ENCODE assay signal across 2 cellular contexts in the genomic region with DNA sequence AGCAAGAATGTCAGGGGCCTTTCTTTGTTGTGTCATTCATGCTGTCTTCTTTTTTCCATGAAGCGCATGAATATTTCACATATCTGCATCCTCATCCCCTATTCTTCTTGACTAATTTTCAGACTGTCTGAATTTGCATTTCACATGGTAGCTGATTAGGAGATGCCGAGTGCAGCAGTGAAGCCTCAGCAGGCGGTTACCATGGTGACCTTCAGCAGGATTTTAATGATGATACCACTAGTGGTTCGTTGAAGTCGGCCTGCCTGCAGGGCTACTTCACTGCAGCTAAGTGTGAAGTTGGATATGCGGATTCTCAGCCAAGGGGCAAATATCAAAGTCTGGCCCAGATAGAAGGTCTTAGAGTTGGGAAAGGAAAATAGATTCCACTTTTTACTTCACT.
TF ChIP-seq lines count a peak whose summit lies in the region.

No MANE protein-coding gene starts in this region.

TF ChIP-seq in SK-N-SH, 30 proteins besides CTCF, POLR2A, EP300 and RAD21:
- TF ChIP-seq FOXM1 (IDR thresholded peaks at IDR 0.05; ENCODE audit: low read depth) (no peak), TEAD4 (IDR thresholded peaks at IDR 0.05; ENCODE audit: borderline replicate concordance, insufficient read depth) (no peak), ELF1 (IDR thresholded peaks at IDR 0.05) (no peak), NFIC (IDR thresholded peaks at IDR 0.05; ENCODE audit: borderline replicate concordance) (no peak), REST (IDR thresholded peaks at IDR 0.05; ENCODE audit: low read depth, low read length) (no peak), NRF1 (IDR thresholded peaks at IDR 0.05; ENCODE audit: low read depth, low read length) (no peak), MXI1 (IDR thresholded peaks at IDR 0.05; ENCODE audit: low read depth, low read length) (no peak), GABPA (IDR thresholded peaks at IDR 0.05; ENCODE audit: low read depth) (no peak), CHD2 (IDR thresholded peaks at IDR 0.05; ENCODE audit: low read length, partially characterized antibody) (no peak), PBX3 (IDR thresholded peaks at IDR 0.05) (no peak), EZH2phosphoT487 (IDR thresholded peaks at IDR 0.05; ENCODE audit: borderline replicate concordance, low read depth) (no peak), RFX5 (IDR thresholded peaks at IDR 0.05; ENCODE audit: low read length) (no peak), FOXJ3 (CRISPR knock-in tag; IDR thresholded peaks at IDR 0.05) (no peak), POLR2AphosphoS5 (IDR thresholded peaks at IDR 0.05; ENCODE audit: low read depth, low read length) (no peak), TAF1 (IDR thresholded peaks at IDR 0.05; ENCODE audit: borderline replicate concordance, low read depth, low read length) (no peak), SIN3A (IDR thresholded peaks at IDR 0.05; ENCODE audit: borderline replicate concordance, low read depth, low read length) (no peak), TCF12 (IDR thresholded peaks at IDR 0.05) (no peak)
- TF ChIP-seq, protein P1, sequence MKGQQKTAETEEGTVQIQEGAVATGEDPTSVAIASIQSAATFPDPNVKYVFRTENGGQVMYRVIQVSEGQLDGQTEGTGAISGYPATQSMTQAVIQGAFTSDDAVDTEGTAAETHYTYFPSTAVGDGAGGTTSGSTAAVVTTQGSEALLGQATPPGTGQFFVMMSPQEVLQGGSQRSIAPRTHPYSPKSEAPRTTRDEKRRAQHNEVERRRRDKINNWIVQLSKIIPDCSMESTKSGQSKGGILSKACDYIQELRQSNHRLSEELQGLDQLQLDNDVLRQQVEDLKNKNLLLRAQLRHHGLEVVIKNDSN (IDR thresholded peaks at IDR 0.05; ENCODE audit: borderline replicate concordance, low read depth), result no peak
- TF ChIP-seq, protein P2, sequence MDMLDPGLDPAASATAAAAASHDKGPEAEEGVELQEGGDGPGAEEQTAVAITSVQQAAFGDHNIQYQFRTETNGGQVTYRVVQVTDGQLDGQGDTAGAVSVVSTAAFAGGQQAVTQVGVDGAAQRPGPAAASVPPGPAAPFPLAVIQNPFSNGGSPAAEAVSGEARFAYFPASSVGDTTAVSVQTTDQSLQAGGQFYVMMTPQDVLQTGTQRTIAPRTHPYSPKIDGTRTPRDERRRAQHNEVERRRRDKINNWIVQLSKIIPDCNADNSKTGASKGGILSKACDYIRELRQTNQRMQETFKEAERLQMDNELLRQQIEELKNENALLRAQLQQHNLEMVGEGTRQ (IDR thresholded peaks at IDR 0.05; ENCODE audit: borderline replicate concordance, low read depth, low read length), result no peak
- TF ChIP-seq, protein P3, sequence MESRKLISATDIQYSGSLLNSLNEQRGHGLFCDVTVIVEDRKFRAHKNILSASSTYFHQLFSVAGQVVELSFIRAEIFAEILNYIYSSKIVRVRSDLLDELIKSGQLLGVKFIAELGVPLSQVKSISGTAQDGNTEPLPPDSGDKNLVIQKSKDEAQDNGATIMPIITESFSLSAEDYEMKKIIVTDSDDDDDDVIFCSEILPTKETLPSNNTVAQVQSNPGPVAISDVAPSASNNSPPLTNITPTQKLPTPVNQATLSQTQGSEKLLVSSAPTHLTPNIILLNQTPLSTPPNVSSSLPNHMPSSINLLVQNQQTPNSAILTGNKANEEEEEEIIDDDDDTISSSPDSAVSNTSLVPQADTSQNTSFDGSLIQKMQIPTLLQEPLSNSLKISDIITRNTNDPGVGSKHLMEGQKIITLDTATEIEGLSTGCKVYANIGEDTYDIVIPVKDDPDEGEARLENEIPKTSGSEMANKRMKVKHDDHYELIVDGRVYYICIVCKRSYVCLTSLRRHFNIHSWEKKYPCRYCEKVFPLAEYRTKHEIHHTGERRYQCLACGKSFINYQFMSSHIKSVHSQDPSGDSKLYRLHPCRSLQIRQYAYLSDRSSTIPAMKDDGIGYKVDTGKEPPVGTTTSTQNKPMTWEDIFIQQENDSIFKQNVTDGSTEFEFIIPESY (IDR thresholded peaks at IDR 0.05; ENCODE audit: borderline replicate concordance, low read depth), result no peak

TF ChIP-seq in SK-N-SH treated with all-trans-retinoic acid at 6 μM for 48 hours, 23 proteins besides CTCF, POLR2A, EP300 and RAD21:
- TF ChIP-seq ZNF70 (CRISPR knock-in tag; IDR thresholded peaks at IDR 0.05), result no peak
- TF ChIP-seq ZNF565 (CRISPR knock-in tag; conservative IDR thresholded peaks at IDR 0.05; ENCODE audit: low read depth), result no peak
- no peak for TF ChIP-seq CREB5 (CRISPR knock-in tag; IDR thresholded peaks at IDR 0.05; ENCODE audit: low read depth)
- TF ChIP-seq SNAI2 (CRISPR knock-in tag; IDR thresholded peaks at IDR 0.05), result no peak
- TF ChIP-seq ARNTL (CRISPR knock-in tag; IDR thresholded peaks at IDR 0.05; ENCODE audit: borderline replicate concordance, low read depth), result no peak
- no peak for TF ChIP-seq GLIS3 (CRISPR knock-in tag; IDR thresholded peaks at IDR 0.05)
- no peak for TF ChIP-seq CSDC2 (CRISPR knock-in tag; IDR thresholded peaks at IDR 0.05)
- TF ChIP-seq PPARA (CRISPR knock-in tag; IDR thresholded peaks at IDR 0.05; ENCODE audit: borderline replicate concordance), result no peak
- TF ChIP-seq, protein P4, sequence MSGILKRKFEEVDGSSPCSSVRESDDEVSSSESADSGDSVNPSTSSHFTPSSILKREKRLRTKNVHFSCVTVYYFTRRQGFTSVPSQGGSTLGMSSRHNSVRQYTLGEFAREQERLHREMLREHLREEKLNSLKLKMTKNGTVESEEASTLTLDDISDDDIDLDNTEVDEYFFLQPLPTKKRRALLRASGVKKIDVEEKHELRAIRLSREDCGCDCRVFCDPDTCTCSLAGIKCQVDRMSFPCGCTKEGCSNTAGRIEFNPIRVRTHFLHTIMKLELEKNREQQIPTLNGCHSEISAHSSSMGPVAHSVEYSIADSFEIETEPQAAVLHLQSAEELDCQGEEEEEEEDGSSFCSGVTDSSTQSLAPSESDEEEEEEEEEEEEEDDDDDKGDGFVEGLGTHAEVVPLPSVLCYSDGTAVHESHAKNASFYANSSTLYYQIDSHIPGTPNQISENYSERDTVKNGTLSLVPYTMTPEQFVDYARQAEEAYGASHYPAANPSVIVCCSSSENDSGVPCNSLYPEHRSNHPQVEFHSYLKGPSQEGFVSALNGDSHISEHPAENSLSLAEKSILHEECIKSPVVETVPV (CRISPR knock-in tag; IDR thresholded peaks at IDR 0.05), result no peak
- no peak for TF ChIP-seq ZFP3 (CRISPR knock-in tag; IDR thresholded peaks at IDR 0.05)
- TF ChIP-seq ZNF8 (CRISPR knock-in tag; IDR thresholded peaks at IDR 0.05), result no peak
- TF ChIP-seq, protein P5, sequence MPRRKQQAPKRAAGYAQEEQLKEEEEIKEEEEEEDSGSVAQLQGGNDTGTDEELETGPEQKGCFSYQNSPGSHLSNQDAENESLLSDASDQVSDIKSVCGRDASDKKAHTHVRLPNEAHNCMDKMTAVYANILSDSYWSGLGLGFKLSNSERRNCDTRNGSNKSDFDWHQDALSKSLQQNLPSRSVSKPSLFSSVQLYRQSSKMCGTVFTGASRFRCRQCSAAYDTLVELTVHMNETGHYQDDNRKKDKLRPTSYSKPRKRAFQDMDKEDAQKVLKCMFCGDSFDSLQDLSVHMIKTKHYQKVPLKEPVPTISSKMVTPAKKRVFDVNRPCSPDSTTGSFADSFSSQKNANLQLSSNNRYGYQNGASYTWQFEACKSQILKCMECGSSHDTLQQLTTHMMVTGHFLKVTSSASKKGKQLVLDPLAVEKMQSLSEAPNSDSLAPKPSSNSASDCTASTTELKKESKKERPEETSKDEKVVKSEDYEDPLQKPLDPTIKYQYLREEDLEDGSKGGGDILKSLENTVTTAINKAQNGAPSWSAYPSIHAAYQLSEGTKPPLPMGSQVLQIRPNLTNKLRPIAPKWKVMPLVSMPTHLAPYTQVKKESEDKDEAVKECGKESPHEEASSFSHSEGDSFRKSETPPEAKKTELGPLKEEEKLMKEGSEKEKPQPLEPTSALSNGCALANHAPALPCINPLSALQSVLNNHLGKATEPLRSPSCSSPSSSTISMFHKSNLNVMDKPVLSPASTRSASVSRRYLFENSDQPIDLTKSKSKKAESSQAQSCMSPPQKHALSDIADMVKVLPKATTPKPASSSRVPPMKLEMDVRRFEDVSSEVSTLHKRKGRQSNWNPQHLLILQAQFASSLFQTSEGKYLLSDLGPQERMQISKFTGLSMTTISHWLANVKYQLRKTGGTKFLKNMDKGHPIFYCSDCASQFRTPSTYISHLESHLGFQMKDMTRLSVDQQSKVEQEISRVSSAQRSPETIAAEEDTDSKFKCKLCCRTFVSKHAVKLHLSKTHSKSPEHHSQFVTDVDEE (CRISPR knock-in tag; IDR thresholded peaks at IDR 0.05), result no peak
- no peak for TF ChIP-seq ESRRG (CRISPR knock-in tag; IDR thresholded peaks at IDR 0.05)
- TF ChIP-seq RARB (CRISPR knock-in tag; IDR thresholded peaks at IDR 0.05), result no peak
- TF ChIP-seq ISL1 (CRISPR knock-in tag; IDR thresholded peaks at IDR 0.05), result no peak
- no peak for TF ChIP-seq TCF4 (CRISPR knock-in tag; IDR thresholded peaks at IDR 0.05; ENCODE audit: borderline replicate concordance)
- TF ChIP-seq ZC3H10 (CRISPR knock-in tag; IDR thresholded peaks at IDR 0.05), result no peak
- no peak for TF ChIP-seq BACH2 (CRISPR knock-in tag; IDR thresholded peaks at IDR 0.05; ENCODE audit: borderline replicate concordance)
- TF ChIP-seq TOX (CRISPR knock-in tag; IDR thresholded peaks at IDR 0.05; ENCODE audit: borderline replicate concordance), result no peak
- TF ChIP-seq, protein P6, sequence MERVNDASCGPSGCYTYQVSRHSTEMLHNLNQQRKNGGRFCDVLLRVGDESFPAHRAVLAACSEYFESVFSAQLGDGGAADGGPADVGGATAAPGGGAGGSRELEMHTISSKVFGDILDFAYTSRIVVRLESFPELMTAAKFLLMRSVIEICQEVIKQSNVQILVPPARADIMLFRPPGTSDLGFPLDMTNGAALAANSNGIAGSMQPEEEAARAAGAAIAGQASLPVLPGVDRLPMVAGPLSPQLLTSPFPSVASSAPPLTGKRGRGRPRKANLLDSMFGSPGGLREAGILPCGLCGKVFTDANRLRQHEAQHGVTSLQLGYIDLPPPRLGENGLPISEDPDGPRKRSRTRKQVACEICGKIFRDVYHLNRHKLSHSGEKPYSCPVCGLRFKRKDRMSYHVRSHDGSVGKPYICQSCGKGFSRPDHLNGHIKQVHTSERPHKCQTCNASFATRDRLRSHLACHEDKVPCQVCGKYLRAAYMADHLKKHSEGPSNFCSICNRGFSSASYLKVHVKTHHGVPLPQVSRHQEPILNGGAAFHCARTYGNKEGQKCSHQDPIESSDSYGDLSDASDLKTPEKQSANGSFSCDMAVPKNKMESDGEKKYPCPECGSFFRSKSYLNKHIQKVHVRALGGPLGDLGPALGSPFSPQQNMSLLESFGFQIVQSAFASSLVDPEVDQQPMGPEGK (CRISPR knock-in tag; IDR thresholded peaks at IDR 0.05; ENCODE audit: borderline replicate concordance), result no peak
